Comparison of ENCODE assay signal across 24 cellular contexts in genomic region chr5:152811985-152812384, GRCh38.
DNase-seq lines count a peak whose midpoint lies in the region; ATAC-seq and TF ChIP-seq lines count a peak whose summit lies in the region.
"Had no signal": no experiment of that assay in that cellular context is flagged by ENCODE, and none has a peak within 500 bp of the region (broad histone marks: within the 10 kb centered on the region; RNA-seq: fewer than 3 reads in every experiment).

No MANE protein-coding gene starts in this region.

- H3K18ac ChIP-seq in trophoblast cell (ENCODE audit: low read length): no peak overlapping the region

- no peak overlapping the region for H3K4me3 Mint-ChIP-seq in MCF 10A (ENCODE audit: unreplicated experiment)
- H3K4me3 Mint-ChIP-seq in stimulated activated effector memory CD8-positive, alpha-beta T cell treated with anti-CD3 and anti-CD28 coated beads, Interleukin-12 subunit alpha, Interleukin-12 subunit beta, amount 100 ng/mL, for 72 hours: no peak overlapping the region
- H3K4me3 Mint-ChIP-seq: activated CD8-positive, alpha-beta T cell treated with anti-CD3 and anti-CD28 coated beads, Interleukin-2, amount 10 ng/mL, durations not matched to agents 7 days and 5 days; CD8-positive, alpha-beta T cell; dendritic cell treated with granulocyte-macrophage colony-stimulating factor and Interleukin-4, amounts not matched to agents 40 ng/mL and 50 ng/mL, for 4 days; GM23338 had no signal

- no peak overlapping the region for H3K27ac Mint-ChIP-seq in MCF 10A (ENCODE audit: low read depth, unreplicated experiment)
- H3K27ac Mint-ChIP-seq in stimulated activated effector memory CD8-positive, alpha-beta T cell treated with anti-CD3 and anti-CD28 coated beads, Interleukin-12 subunit alpha, Interleukin-12 subunit beta, amount 100 ng/mL, for 72 hours: no peak overlapping the region
- H3K27ac Mint-ChIP-seq: activated CD8-positive, alpha-beta T cell treated with anti-CD3 and anti-CD28 coated beads, Interleukin-2, amount 10 ng/mL, durations not matched to agents 7 days and 5 days; CD8-positive, alpha-beta T cell; dendritic cell treated with granulocyte-macrophage colony-stimulating factor and Interleukin-4, amounts not matched to agents 40 ng/mL and 50 ng/mL, for 4 days; GM23338 had no signal

- DNase-seq in MCF 10A (ENCODE audit: unreplicated experiment) (peak; percentile 27), breast epithelium (ENCODE audit: low spot score in 2 of 2) (no peak), NCI-H460 (ENCODE audit: extremely low read depth, low read depth) (peak; percentile 12), fibroblast of mammary gland (ENCODE audit: low read depth) (peak; percentile 4), trophoblast cell (no peak), upper lobe of left lung (no peak), NCI-H345 (lab: John Stamatoyannopoulos, UW) (no peak)
- DNase-seq in stimulated activated effector memory CD8-positive, alpha-beta T cell treated with anti-CD3 and anti-CD28 coated beads, Interleukin-12 subunit alpha, Interleukin-12 subunit beta, amount 100 ng/mL, for 72 hours (ENCODE audit: low spot score in 2 of 2): no peak
- DNase-seq: activated CD4-positive, alpha-beta T cell treated with anti-CD3 and anti-CD28 coated beads for 1 hour; activated CD8-positive, alpha-beta T cell treated with anti-CD3 and anti-CD28 coated beads, Interleukin-2, amount 10 ng/mL, durations not matched to agents 7 days and 5 days; activated naive CD4-positive, alpha-beta T cell treated with Interleukin-2 at 50 U/mL for 16 hours; CD8-positive, alpha-beta T cell; GF-D8; NCI-H1105; NCI-H2081; NCI-H510A treated with DMSO at 0.1 percent for 48 hours; psoas muscle; stimulated activated CD4-positive, alpha-beta T cell treated with anti-CD3 and anti-CD28 coated beads, Interleukin-1b, Interleukin-23, amount 100 ng/mL, for 48 hours; T-helper 1 cell; uterus had no signal

- TF ChIP-seq EP300 in upper lobe of left lung (IDR thresholded peaks at IDR 0.05): no peak

- H2AK5ac ChIP-seq in trophoblast cell (ENCODE audit: low read length): no peak overlapping the region

- no peak overlapping the region for H4K12ac ChIP-seq in trophoblast cell (ENCODE audit: low read depth, low read length)

- no peak overlapping the region for H3K4ac ChIP-seq in trophoblast cell (ENCODE audit: low read depth, low read length)

- H3K27me3 ChIP-seq in breast epithelium (no peaks in the 10 kb centered on the region), trophoblast cell (ENCODE audit: insufficient read depth, low read length) (no peaks in the 10 kb centered on the region), upper lobe of left lung (no peaks in the 10 kb centered on the region)
- H3K27me3 ChIP-seq: SJSA1, suprapubic skin, uterus had no signal

- no peak overlapping the region for H2BK12ac ChIP-seq in trophoblast cell (ENCODE audit: low read length)

- peak overlapping the region; percentile 11 for H2BK120ac ChIP-seq in trophoblast cell (ENCODE audit: insufficient read depth, low read length, poor library complexity)

- H3K27ac ChIP-seq in breast epithelium (no peak overlapping the region), trophoblast cell (ENCODE audit: low read depth, low read length) (no peak overlapping the region), upper lobe of left lung (no peak overlapping the region)
- H3K27ac ChIP-seq: psoas muscle, SJSA1, suprapubic skin, uterus had no signal

- no peak for ATAC-seq in upper lobe of left lung (ENCODE audit: low FRiP score in 2 of 2)
- no peak for ATAC-seq in stimulated activated effector memory CD8-positive, alpha-beta T cell treated with anti-CD3 and anti-CD28 coated beads, Interleukin-12 subunit alpha, Interleukin-12 subunit beta, amount 100 ng/mL, for 72 hours
- ATAC-seq: activated CD8-positive, alpha-beta T cell treated with anti-CD3 and anti-CD28 coated beads, Interleukin-2, amount 10 ng/mL, durations not matched to agents 7 days and 5 days; CD8-positive, alpha-beta T cell; GM23338; psoas muscle had no signal

- peaks cover 20% of the 10 kb centered on the region for H3K9me3 Mint-ChIP-seq in MCF 10A (ENCODE audit: unreplicated experiment)
- peaks cover 4% of the 10 kb centered on the region for H3K9me3 Mint-ChIP-seq in stimulated activated effector memory CD8-positive, alpha-beta T cell treated with anti-CD3 and anti-CD28 coated beads, Interleukin-12 subunit alpha, Interleukin-12 subunit beta, amount 100 ng/mL, for 72 hours
- H3K9me3 Mint-ChIP-seq: dendritic cell treated with granulocyte-macrophage colony-stimulating factor and Interleukin-4, amounts not matched to agents 40 ng/mL and 50 ng/mL, for 4 days had no signal

- no peak overlapping the region for H2AFZ ChIP-seq in trophoblast cell (ENCODE audit: insufficient read depth, low read length, poor library complexity)
- H2AFZ ChIP-seq: GM23338 had no signal

- intact Hi-C loops in MCF 10A (cut with micrococcal nuclease) (no loop called here), breast epithelium (cut with DNase I; ENCODE audit: low total_unique reads) (no loop called here)

- H3K4me2 ChIP-seq in trophoblast cell (ENCODE audit: low read length): no peak overlapping the region
- H3K4me2 ChIP-seq: GM23338 had no signal

- no peaks in the 10 kb centered on the region for H3K4me1 Mint-ChIP-seq in MCF 10A (ENCODE audit: insufficient read depth, unreplicated experiment)
- H3K4me1 Mint-ChIP-seq in stimulated activated effector memory CD8-positive, alpha-beta T cell treated with anti-CD3 and anti-CD28 coated beads, Interleukin-12 subunit alpha, Interleukin-12 subunit beta, amount 100 ng/mL, for 72 hours: no peaks in the 10 kb centered on the region

- H4K8ac ChIP-seq in trophoblast cell (ENCODE audit: low read depth, low read length): no peak overlapping the region

- H3K27me3 Mint-ChIP-seq in MCF 10A (ENCODE audit: insufficient read depth, unreplicated experiment): no peaks in the 10 kb centered on the region
- H3K27me3 Mint-ChIP-seq: dendritic cell treated with granulocyte-macrophage colony-stimulating factor and Interleukin-4, amounts not matched to agents 40 ng/mL and 50 ng/mL, for 4 days had no signal

- no peak overlapping the region for H2BK5ac ChIP-seq in trophoblast cell (ENCODE audit: low read depth, low read length, poor library complexity)

- no peak overlapping the region for H3K23ac ChIP-seq in trophoblast cell (ENCODE audit: low read length)

- CTCF ChIA-PET in MCF 10A (lab: Yijun Ruan, JAX): interaction anchor here (0.6 to 1.1 kb wide), 3 partner anchors 15 to 273 kb away, joined by 3 to 4 read pairs (median 3); no protein-coding TSS in a partner anchor

- TF ChIP-seq POLR2A in breast epithelium (IDR thresholded peaks at IDR 0.05) (no peak), upper lobe of left lung (IDR thresholded peaks at IDR 0.05) (no peak)

- H3K4me1 ChIP-seq in breast epithelium: no peaks in the 10 kb centered on the region
- peaks cover 0 to 2% of the 10 kb centered on the region in 2 experiments for H3K4me1 ChIP-seq in trophoblast cell (ENCODE audit: control insufficient read depth in 1 of 2, insufficient read depth in 2 of 2, low read length in 2 of 2)
- H3K4me1 ChIP-seq in upper lobe of left lung: no peaks in the 10 kb centered on the region
- H3K4me1 ChIP-seq: psoas muscle, SJSA1, suprapubic skin, uterus had no signal

- H3K36me3 ChIP-seq in breast epithelium (no peaks in the 10 kb centered on the region), trophoblast cell (ENCODE audit: control insufficient read depth in 1 of 2, insufficient read depth in 2 of 2, low read length in 2 of 2) (no peaks in the 10 kb centered on the region), upper lobe of left lung (no peaks in the 10 kb centered on the region)
- H3K36me3 ChIP-seq: SJSA1, suprapubic skin, uterus had no signal

- peak overlapping the region; percentile 19 for H4K91ac ChIP-seq in trophoblast cell (ENCODE audit: low read depth, low read length)

- no peak overlapping the region for H3K9ac ChIP-seq in trophoblast cell (ENCODE audit: low read length)

- no TSS peak for BruUV-seq in MCF 10A (replicated peaks; lab: Mats Ljungman, UMichigan)

- TF ChIP-seq CTCF in MCF 10A (IDR thresholded peaks at IDR 0.05; ENCODE audit: unreplicated experiment) (no peak), breast epithelium (IDR thresholded peaks at IDR 0.05) (no peak), fibroblast of mammary gland (conservative IDR thresholded peaks at IDR 0.05; ENCODE audit: control insufficient read depth, insufficient read depth, low read depth, low read length) (no peak), upper lobe of left lung (IDR thresholded peaks at IDR 0.05) (no peak)

- POLR2A ChIA-PET in MCF 10A (lab: Yijun Ruan, JAX): no interaction called here

- H3K14ac ChIP-seq in trophoblast cell (ENCODE audit: low read length): no peak overlapping the region

- no peaks in the 10 kb centered on the region for H3K79me1 ChIP-seq in trophoblast cell (ENCODE audit: low read length)

- H3K9me3 ChIP-seq in breast epithelium: peaks cover 0 to 4% of the 10 kb centered on the region in 2 donors
- peaks cover 3% of the 10 kb centered on the region for H3K9me3 ChIP-seq in trophoblast cell (ENCODE audit: insufficient read depth, low read depth, low read length)
- no peaks in the 10 kb centered on the region for H3K9me3 ChIP-seq in upper lobe of left lung
- H3K9me3 ChIP-seq: psoas muscle, uterus had no signal

- H3K36me3 Mint-ChIP-seq in MCF 10A (ENCODE audit: insufficient read depth, unreplicated experiment): no peaks in the 10 kb centered on the region
- no peaks in the 10 kb centered on the region for H3K36me3 Mint-ChIP-seq in stimulated activated effector memory CD8-positive, alpha-beta T cell treated with anti-CD3 and anti-CD28 coated beads, Interleukin-12 subunit alpha, Interleukin-12 subunit beta, amount 100 ng/mL, for 72 hours
- H3K36me3 Mint-ChIP-seq: CD8-positive, alpha-beta T cell had no signal

- no peak overlapping the region for H3K4me3 ChIP-seq in breast epithelium
- no peak overlapping the region for H3K4me3 ChIP-seq in fibroblast of mammary gland (ENCODE audit: control insufficient read depth, low read depth, low read length)
- peak overlapping the region; percentile 38 for H3K4me3 ChIP-seq in trophoblast cell (ENCODE audit: low read depth, low read length)
- no peak overlapping the region for H3K4me3 ChIP-seq in upper lobe of left lung
- H3K4me3 ChIP-seq: GM23338, psoas muscle, SJSA1, suprapubic skin, uterus had no signal

- no peaks in the 10 kb centered on the region for H3K79me2 ChIP-seq in trophoblast cell (ENCODE audit: control insufficient read depth, insufficient read depth, low read length, poor library complexity)

- WGBS in trophoblast cell (ENCODE audit: extremely low coverage, insufficient coverage, insufficient read length): no CpG with 5 or more reads among the region's 5 CpGs
- WGBS in upper lobe of left lung, 2 donors: 70 to 88% methylated on average over 5 of the region's 5 CpGs

Comparison
In these comparisons a context has a peak if more than half of its experiments do, and no peak if none do; other contexts are left out.
1. DNase-seq: peak in MCF 10A (single experiment), NCI-H460 (single experiment) and fibroblast of mammary gland (single experiment); none in breast epithelium (0 of 2), trophoblast cell (0 of 2), upper lobe of left lung (0 of 2), NCI-H345 (single experiment) and stimulated activated effector memory CD8-positive, alpha-beta T cell treated with anti-CD3 and anti-CD28 coated beads, Interleukin-12 subunit alpha, Interleukin-12 subunit beta, amount 100 ng/mL, for 72 hours (0 of 2).